In genomic region chr4:76830612-76831474, GRCh38 we compare ENCODE assay signal across 8 cellular contexts.
DNase-seq lines count a peak whose midpoint lies in the region; ATAC-seq and TF ChIP-seq lines count a peak whose summit lies in the region.

No MANE protein-coding gene starts in this region.

- no peak overlapping the region for H3K56ac ChIP-seq in H9 (ENCODE audit: insufficient read length, low read depth, low read length)

- H3T11ph ChIP-seq in H9 (ENCODE audit: low read length) = no peak overlapping the region

- TF ChIP-seq POLR2A in testis (IDR thresholded peaks at IDR 0.05) = no peak

- no peaks in the 10 kb centered on the region for H3K79me1 ChIP-seq in H9 (ENCODE audit: insufficient read depth, low read depth, low read length, poor library complexity, severe bottlenecking)

- WGBS in H9 (ENCODE audit: extremely low coverage, insufficient read length, low lambda C conversion rate) = no CpG with 5 or more reads among the region's 13 CpGs
- 39% methylated on average over 13 of the region's 13 CpGs for WGBS in smooth muscle cell (ENCODE audit: low lambda C conversion rate)
- 39 to 43% methylated on average over 13 of the region's 13 CpGs for WGBS in testis, 2 donors

- H3K4me2 ChIP-seq in H9 (ENCODE audit: insufficient read depth, insufficient read length, low read length) (no peak overlapping the region), smooth muscle cell (peak overlapping the region; percentile 17)

- no peak overlapping the region for H2BK20ac ChIP-seq in H9 (ENCODE audit: low read depth, low read length, poor library complexity, severe bottlenecking)

- TF ChIP-seq CTCF in H9 (conservative IDR thresholded peaks at IDR 0.05) = no peak
- TF ChIP-seq CTCF in WI38 (IDR thresholded peaks at IDR 0.05; ENCODE audit: low read depth, low read length) = no peak
- no peak for TF ChIP-seq CTCF in smooth muscle cell (IDR thresholded peaks at IDR 0.05; ENCODE audit: borderline replicate concordance, insufficient read depth, poor library complexity, severe bottlenecking)
- no peak for TF ChIP-seq CTCF in testis (IDR thresholded peaks at IDR 0.05)

- ATAC-seq in GM21528 (IDR thresholded peaks at IDR 0.05; ENCODE audit: low FRiP score, unreplicated experiment) (no peak), HG03135 (IDR thresholded peaks at IDR 0.05; ENCODE audit: unreplicated experiment) (no peak), GM19463 (IDR thresholded peaks at IDR 0.05; ENCODE audit: unreplicated experiment) (no peak)

- no peak overlapping the region for H2AK5ac ChIP-seq in H9 (ENCODE audit: insufficient read length, low read length)

- H2BK120ac ChIP-seq in H9 (ENCODE audit: low read depth, low read length, poor library complexity, severe bottlenecking) = no peak overlapping the region

- H3K4me3 ChIP-seq in WI38 (ENCODE audit: low read depth, low read length) (peak overlapping the region; percentile 33), smooth muscle cell (peak overlapping the region; percentile 7), testis (no peak overlapping the region)

- no peak overlapping the region for H2AFZ ChIP-seq in H9 (ENCODE audit: low read length)
- peak overlapping the region; percentile 71 for H2AFZ ChIP-seq in smooth muscle cell (ENCODE audit: low read depth)

- H3K9me3 ChIP-seq in H9 (ENCODE audit: control insufficient read depth, low read depth, low read length) = no peaks in the 10 kb centered on the region
- no peaks in the 10 kb centered on the region for H3K9me3 ChIP-seq in smooth muscle cell (replicated peaks; ENCODE audit: low read depth)
- no peaks in the 10 kb centered on the region for H3K9me3 ChIP-seq in testis

- H3K23me2 ChIP-seq in H9 (ENCODE audit: insufficient read length, low read depth, low read length, poor library complexity, severe bottlenecking) = no peaks in the 10 kb centered on the region

- H3K18ac ChIP-seq in H9 (ENCODE audit: insufficient read length, low read depth, low read length) = peak overlapping the region; percentile 23

- DNase-seq in H9 = no peak
- DNase-seq in hepatic stellate cell (ENCODE audit: low spot score) = peak; percentile 49
- DNase-seq in smooth muscle cell (lab: John Stamatoyannopoulos, UW; ENCODE audit: unreplicated experiment) = peak; percentile 14
- DNase-seq in testis = no peak

- H3K27me3 ChIP-seq in H9 (ENCODE audit: insufficient read depth, low read length) (no peaks in the 10 kb centered on the region), smooth muscle cell (ENCODE audit: low read depth) (no peaks in the 10 kb centered on the region), testis (no peaks in the 10 kb centered on the region)

- no peak overlapping the region for H2BK5ac ChIP-seq in H9 (ENCODE audit: insufficient read length, low read length)

- H3K27ac Mint-ChIP-seq in H9 = peak overlapping the region; percentile 5 to 15 (median 11); a peak in 4 of 7 replicates

- H3K4me3 Mint-ChIP-seq in H9 = no peak overlapping the region; a peak in 1 of 5 replicates

- no peaks in the 10 kb centered on the region for H3K9me3 Mint-ChIP-seq in H9

- no peak overlapping the region for H4K91ac ChIP-seq in H9 (ENCODE audit: insufficient read length, low read depth, low read length)

- H3K4me1 ChIP-seq in H9 (ENCODE audit: insufficient read depth, low read length) (no peaks in the 10 kb centered on the region), smooth muscle cell (ENCODE audit: low read depth) (peaks cover 10% of the 10 kb centered on the region), testis (no peaks in the 10 kb centered on the region)

- H4K8ac ChIP-seq in H9 (replicated peaks; ENCODE audit: insufficient read length, low read depth, low read length) = no peak overlapping the region

- H3K4ac ChIP-seq in H9 (ENCODE audit: low read depth, low read length) = no peak overlapping the region

- no peaks in the 10 kb centered on the region for H3K36me3 ChIP-seq in smooth muscle cell (ENCODE audit: low read depth)
- H3K36me3 ChIP-seq in testis (ENCODE audit: low read depth, missing control alignments) = no peaks in the 10 kb centered on the region

- H2BK12ac ChIP-seq in H9 (ENCODE audit: insufficient read length, low read depth, low read length) = no peak overlapping the region

- H3K14ac ChIP-seq in H9 (ENCODE audit: insufficient read depth, low read length) = peak overlapping the region; percentile 25; the same call in 1 of the 2 replicates

- H3K27ac ChIP-seq in H9 (ENCODE audit: insufficient read length, low read depth, low read length) (no peak overlapping the region), smooth muscle cell (ENCODE audit: low read depth) (peak overlapping the region; percentile 94), testis (peak overlapping the region in 1 of 2 donors; percentile 52)

- H4K5ac ChIP-seq in H9 (ENCODE audit: insufficient read length, low read depth, low read length) = no peak overlapping the region

- no peaks in the 10 kb centered on the region for H3K36me3 Mint-ChIP-seq in H9 (ENCODE audit: insufficient read depth in 1 of 3, low read depth in 3 of 3)

- no peak overlapping the region for H2BK15ac ChIP-seq in H9 (ENCODE audit: low read depth, low read length)

- peaks cover 4% of the 10 kb centered on the region for H3F3A ChIP-seq in smooth muscle cell (ENCODE audit: low read depth)

- H3K27me3 Mint-ChIP-seq in H9 (ENCODE audit: low read depth) = no peaks in the 10 kb centered on the region; the same call in none of the 2 replicates

- H3K9ac ChIP-seq in H9 (ENCODE audit: extremely low read depth, insufficient read length, low read length) (no peak overlapping the region), smooth muscle cell (ENCODE audit: low read depth) (peak overlapping the region; percentile 68)

- no peak overlapping the region for H3K23ac ChIP-seq in H9 (ENCODE audit: insufficient read length, low read depth, low read length)

- intact Hi-C loops in testis (cut with DNase I; ENCODE audit: low total_unique reads) = no loop called here

- H3K4me1 Mint-ChIP-seq in H9 = peaks cover 21 to 25% of the 10 kb centered on the region in 2 experiments

- no peaks in the 10 kb centered on the region for H3K79me2 ChIP-seq in H9 (ENCODE audit: insufficient read depth, low read length)
- H3K79me2 ChIP-seq in smooth muscle cell (ENCODE audit: low read depth) = no peaks in the 10 kb centered on the region

- no peaks in the 10 kb centered on the region for H4K20me1 ChIP-seq in H9 (ENCODE audit: control insufficient read depth, insufficient read depth, insufficient read length)
- no peaks in the 10 kb centered on the region for H4K20me1 ChIP-seq in smooth muscle cell (ENCODE audit: low read depth)

Comparison
In these comparisons a context has a peak if more than half of its experiments do, and no peak if none do; other contexts are left out.
1. DNase-seq: peak in hepatic stellate cell (single experiment) and smooth muscle cell (single experiment); none in H9 (single experiment) and testis (single experiment).
2. H3K4me3 ChIP-seq: peak in WI38 (single experiment) and smooth muscle cell (single experiment); none in testis (0 of 2).